Comparison of ENCODE assay signal across 17 cellular contexts in the genomic region with DNA sequence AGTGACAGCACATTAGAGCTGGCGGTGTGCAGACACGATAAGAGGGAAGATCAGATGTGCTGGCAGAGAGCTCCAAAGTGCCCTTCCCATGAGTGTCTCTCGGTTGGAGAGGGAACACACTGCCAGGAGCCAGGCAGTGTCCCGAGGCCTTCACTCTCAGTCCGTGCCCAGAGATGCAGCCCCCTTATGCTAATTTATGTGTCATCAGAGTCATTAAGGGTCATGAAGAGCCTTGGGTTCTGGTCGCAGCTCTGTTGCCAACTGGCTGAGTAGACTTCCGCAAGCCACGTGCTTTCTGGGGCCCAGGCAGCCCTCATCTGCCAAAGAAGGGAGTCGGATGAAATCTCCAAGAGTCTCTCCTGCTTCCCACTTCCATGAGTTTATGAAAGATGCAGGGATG.
A peak's percentile ranks its signal among the peaks of the same experiment; 100 is the strongest.
DNase-seq lines count a peak whose midpoint lies in the region; ATAC-seq lines count a peak whose summit lies in the region.
"Had no signal": no experiment of that assay in that cellular context is flagged by ENCODE, and none has a peak within 500 bp of the region (broad histone marks: within the 10 kb centered on the region; RNA-seq: fewer than 3 reads in every experiment).

No MANE protein-coding gene starts in this region.

- no peaks in the 10 kb centered on the region for H3K27me3 ChIP-seq in right cardiac atrium (ENCODE audit: control insufficient read depth, insufficient read depth)
- H3K27me3 ChIP-seq: ascending aorta, esophagus muscularis mucosa had no signal

- no peak overlapping the region for H3K4me3 ChIP-seq in right cardiac atrium (ENCODE audit: low read length)
- H3K4me3 ChIP-seq: ascending aorta, esophagus muscularis mucosa had no signal

- H3K27me3 Mint-ChIP-seq in activated CD4-positive, alpha-beta T cell treated with anti-CD3 and anti-CD28 coated beads, Interleukin-2, amount 10 ng/mL, durations not matched to agents 24 days and 14 days = no peaks in the 10 kb centered on the region
- H3K27me3 Mint-ChIP-seq: activated naive CD4-positive, alpha-beta T cell treated with anti-CD3 and anti-CD28 coated beads, Interleukin-2, amount 10 ng/mL, durations not matched to agents 7 days and 5 days; activated T-cell treated with anti-CD3 and anti-CD28 coated beads, Interleukin-2, amount 50 U/mL, for 24 hours had no signal

- peak overlapping the region; percentile 12 for H3K27ac ChIP-seq in angular gyrus (ENCODE audit: low read depth, low read length)
- H3K27ac ChIP-seq in right cardiac atrium (ENCODE audit: low read length) = peak overlapping the region; percentile 41
- peak overlapping the region; percentile 50 for H3K27ac ChIP-seq in substantia nigra (ENCODE audit: low read depth, low read length, poor library complexity, severe bottlenecking)
- H3K27ac ChIP-seq: ascending aorta, esophagus muscularis mucosa had no signal

- peaks cover 6% of the 10 kb centered on the region for H3K36me3 Mint-ChIP-seq in activated CD4-positive, alpha-beta T cell treated with anti-CD3 and anti-CD28 coated beads, Interleukin-2, amount 10 ng/mL, durations not matched to agents 24 days and 14 days (ENCODE audit: low read depth)

- WGBS in right cardiac atrium = 48% methylated on average over 9 of the region's 9 CpGs

- no peak overlapping the region for H3K4me3 Mint-ChIP-seq in activated CD4-positive, alpha-beta T cell treated with anti-CD3 and anti-CD28 coated beads, Interleukin-2, amount 10 ng/mL, durations not matched to agents 24 days and 14 days
- H3K4me3 Mint-ChIP-seq: activated naive CD4-positive, alpha-beta T cell treated with anti-CD3 and anti-CD28 coated beads, Interleukin-2, amount 10 ng/mL, durations not matched to agents 7 days and 5 days; activated T-cell treated with anti-CD3 and anti-CD28 coated beads, Interleukin-2, amount 50 U/mL, for 24 hours had no signal

- H3K4me1 ChIP-seq in right cardiac atrium (ENCODE audit: control insufficient read depth, insufficient read depth, low read length) = peaks cover 25% of the 10 kb centered on the region

- H3K9me3 Mint-ChIP-seq in activated CD4-positive, alpha-beta T cell treated with anti-CD3 and anti-CD28 coated beads, Interleukin-2, amount 10 ng/mL, durations not matched to agents 24 days and 14 days = no peaks in the 10 kb centered on the region
- H3K9me3 Mint-ChIP-seq: activated naive CD4-positive, alpha-beta T cell treated with anti-CD3 and anti-CD28 coated beads, Interleukin-2, amount 10 ng/mL, durations not matched to agents 7 days and 5 days; activated T-cell treated with anti-CD3 and anti-CD28 coated beads, Interleukin-2, amount 50 U/mL, for 24 hours had no signal

- ATAC-seq in Right ventricle myocardium inferior (peak; percentile 58), right cardiac atrium (peak; percentile 86 to 88)

- intact Hi-C loops in Right ventricle myocardium inferior (cut with DNase I) (no loop called here), cardiac septum (cut with DNase I) (loop anchor here (5.0 kb wide), 1 partner anchor 47 kb away; no protein-coding TSS in a partner anchor), right cardiac atrium (cut with DNase I) (no loop called here)
- intact Hi-C loops in activated CD4-positive, alpha-beta T cell treated with anti-CD3 and anti-CD28 coated beads, Interleukin-2, amount 10 ng/mL, durations not matched to agents 24 days and 14 days (cut with micrococcal nuclease) = loop anchor here (5.0 kb wide), 1 partner anchor 33 kb away; no protein-coding TSS in a partner anchor

- H3K27ac Mint-ChIP-seq in activated CD4-positive, alpha-beta T cell treated with anti-CD3 and anti-CD28 coated beads, Interleukin-2, amount 10 ng/mL, durations not matched to agents 24 days and 14 days = no peak overlapping the region
- H3K27ac Mint-ChIP-seq: activated naive CD4-positive, alpha-beta T cell treated with anti-CD3 and anti-CD28 coated beads, Interleukin-2, amount 10 ng/mL, durations not matched to agents 7 days and 5 days; activated T-cell treated with anti-CD3 and anti-CD28 coated beads, Interleukin-2, amount 50 U/mL, for 24 hours had no signal

- H3K9me3 ChIP-seq in right cardiac atrium (ENCODE audit: control insufficient read depth, low read length) = no peaks in the 10 kb centered on the region
- H3K9me3 ChIP-seq: ascending aorta, esophagus muscularis mucosa had no signal

- peaks cover 33% of the 10 kb centered on the region for H3K4me1 Mint-ChIP-seq in activated CD4-positive, alpha-beta T cell treated with anti-CD3 and anti-CD28 coated beads, Interleukin-2, amount 10 ng/mL, durations not matched to agents 24 days and 14 days

- DNase-seq in Right ventricle myocardium inferior (ENCODE audit: missing footprints) (no peak), cardiac septum (ENCODE audit: low spot score) (no peak), right cardiac atrium (peak; percentile 73 to 88 (median 79)), substantia nigra (lab: John Stamatoyannopoulos, UW) (peak in 1 of 49 donors; percentile 13), GDM1 (lab: John Stamatoyannopoulos, UW) (no peak), HuH-7.5 (ENCODE audit: low spot score) (no peak)
- DNase-seq in activated CD4-positive, alpha-beta T cell treated with anti-CD3 and anti-CD28 coated beads, Interleukin-2, amount 10 ng/mL, durations not matched to agents 24 days and 14 days = no peak
- DNase-seq: activated CD8-positive, alpha-beta memory T cell treated with anti-CD3 and anti-CD28 coated beads for 24 hours; activated naive CD4-positive, alpha-beta T cell treated with anti-CD3 and anti-CD28 coated beads, Interleukin-2, amount 10 ng/mL, durations not matched to agents 7 days and 5 days; activated T-cell treated with anti-CD3 and anti-CD28 coated beads, Interleukin-2, amount 50 U/mL, for 24 hours; GOT3; NCI-H1436 treated with DMSO at 0.1 percent for 48 hours; OCI-M1; SHP77 had no signal

Comparison
In these comparisons a context has a peak if more than half of its experiments do, and no peak if none do; other contexts are left out.
1. DNase-seq: peak in right cardiac atrium (3 of 3); none in Right ventricle myocardium inferior (single experiment), cardiac septum (single experiment), GDM1 (single experiment), HuH-7.5 (single experiment) and activated CD4-positive, alpha-beta T cell treated with anti-CD3 and anti-CD28 coated beads, Interleukin-2, amount 10 ng/mL, durations not matched to agents 24 days and 14 days (single experiment).
2. intact Hi-C loops: an anchor here in cardiac septum (5.0 kb wide) and activated CD4-positive, alpha-beta T cell treated with anti-CD3 and anti-CD28 coated beads, Interleukin-2, amount 10 ng/mL, durations not matched to agents 24 days and 14 days (5.0 kb wide); none called in Right ventricle myocardium inferior and right cardiac atrium.
3. Peak in every context shown above with its lines, with median percentiles within 50 percentile points of each other: H3K27ac ChIP-seq.